In the genomic region with DNA sequence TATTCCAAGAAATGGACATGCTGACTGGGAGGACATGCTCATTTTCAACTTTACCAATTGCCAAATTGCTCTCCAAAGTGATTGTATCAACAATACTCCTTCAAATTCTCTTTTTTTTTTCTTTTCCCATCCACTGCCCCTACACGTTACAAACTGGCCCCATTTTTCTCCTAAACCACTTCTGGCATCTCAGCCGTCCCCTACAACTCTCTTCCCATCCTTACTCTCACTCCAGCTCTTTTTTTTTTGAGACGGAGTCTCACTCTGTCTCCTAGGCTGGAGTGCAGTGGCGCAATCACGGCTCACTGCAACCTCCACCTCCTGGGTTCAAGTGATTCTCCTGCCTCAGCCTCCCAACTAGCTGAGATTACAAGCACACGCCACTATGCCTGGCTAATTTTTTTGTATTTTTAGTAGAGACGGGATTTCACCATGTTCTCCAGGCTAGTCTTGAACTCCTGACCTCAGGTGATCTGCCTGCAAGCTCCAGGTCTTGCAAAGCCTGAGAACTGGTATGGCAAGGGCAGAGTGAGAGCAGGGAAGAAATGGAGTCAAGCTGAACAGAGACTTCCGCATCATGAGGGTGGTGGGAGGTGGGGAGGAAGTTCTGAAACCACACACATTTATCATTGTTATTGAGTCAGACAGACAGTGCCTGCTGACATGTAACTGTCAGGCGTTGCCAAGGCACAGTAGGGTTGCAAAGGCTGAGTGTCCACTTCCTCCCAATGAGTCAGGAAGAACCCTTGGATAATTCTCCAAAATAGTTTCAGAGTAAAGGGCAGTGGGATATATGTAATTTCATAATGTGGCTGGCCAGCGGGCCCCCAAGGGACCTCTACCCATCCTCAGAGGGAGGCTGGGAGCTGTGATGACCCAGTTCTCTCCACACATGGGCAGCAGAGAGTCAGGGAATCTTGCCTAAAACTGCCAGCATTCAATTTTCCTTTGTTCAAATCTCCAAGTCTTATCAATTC, we compare ENCODE assay signal across 1 cellular context.
A peak's percentile ranks its signal among the peaks of the same experiment; 100 is the strongest.
TF ChIP-seq lines count a peak whose summit lies in the region.

No MANE protein-coding gene starts in this region.

TF ChIP-seq in HepG2, 621 proteins besides CTCF, POLR2A, EP300 and RAD21:
- no peak for TF ChIP-seq MIER2 (CRISPR knock-in tag; IDR thresholded peaks at IDR 0.05)
- no peak for TF ChIP-seq FOSL2 (CRISPR knock-in tag; IDR thresholded peaks at IDR 0.05)
- 0 out of 2 replicates have a peak, but pooled peaks have one; percentile 23 for TF ChIP-seq RFX5 (IDR thresholded peaks at IDR 0.05; ENCODE audit: low read depth, low read length)
- TF ChIP-seq ZNF761 (CRISPR knock-in tag; conservative IDR thresholded peaks at IDR 0.05), result no peak
- no peak for TF ChIP-seq IRX3 (CRISPR knock-in tag; IDR thresholded peaks at IDR 0.05; ENCODE audit: borderline replicate concordance, low read depth)
TF ChIP-seq in HepG2: peak in this region for 1.
